In the genomic region with DNA sequence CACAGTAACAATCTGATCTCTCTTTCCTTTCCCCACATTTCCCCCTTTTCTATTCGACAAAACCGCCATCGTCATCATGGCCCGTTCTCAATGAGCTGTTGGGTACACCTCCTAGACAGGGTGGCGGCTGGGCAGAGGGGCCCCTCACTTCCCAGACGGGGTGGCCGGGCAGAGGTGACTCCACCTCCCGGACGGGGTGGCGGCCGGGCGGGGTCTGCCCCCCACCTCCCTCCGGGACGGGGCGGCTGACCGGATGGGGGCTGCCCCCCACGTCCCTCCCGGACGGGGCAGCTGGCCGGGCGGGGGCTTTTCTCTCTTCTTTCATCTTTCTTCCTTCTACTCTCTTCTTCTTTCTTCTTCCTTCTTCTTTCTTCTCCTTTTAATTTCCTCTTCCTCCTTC, we compare ENCODE assay signal across 23 cellular contexts. TPM values are rescaled to one million over a fixed set of nuclear protein-coding genes. Genes with fewer than 3 reads are reported as not detected.
DNase-seq lines count a peak whose midpoint lies in the region; ATAC-seq and TF ChIP-seq lines count a peak whose summit lies in the region.
"Had no signal": no experiment of that assay in that cellular context is flagged by ENCODE, and none has a peak within 500 bp of the region (broad histone marks: within the 10 kb centered on the region; RNA-seq: fewer than 3 reads in every experiment).

No MANE protein-coding gene starts in this region.

- H3K36me3 Mint-ChIP-seq in stimulated activated naive CD8-positive, alpha-beta T cell treated with anti-CD3 and anti-CD28 coated beads, Interleukin-15, Interleukin-2, amounts not matched to agents 100 ng/mL and 50 ng/mL, for 24 hours (ENCODE audit: low read depth): no peaks in the 10 kb centered on the region
- H3K36me3 Mint-ChIP-seq in mesothelial cell of epicardium: no peaks in the 10 kb centered on the region

- no peak overlapping the region for H3K4me2 ChIP-seq in OCI-LY7 (ENCODE audit: low read length)

- no peak overlapping the region for H3K27ac ChIP-seq in OCI-LY7 (ENCODE audit: low read depth, low read length, poor library complexity, severe bottlenecking)
- no peak overlapping the region for H3K27ac ChIP-seq in testis
- H3K27ac ChIP-seq: SJCRH30, thyroid gland, VCaP had no signal

- 79 to 82% methylated on average over 15 to 21 of the region's 21 CpGs for WGBS in testis, 2 donors

- POLR2A ChIA-PET in OCI-LY7 (lab: Charles Lee): no interaction called here

- peaks cover 19% of the 10 kb centered on the region for H3K27me3 Mint-ChIP-seq in stimulated activated naive CD8-positive, alpha-beta T cell treated with anti-CD3 and anti-CD28 coated beads, Interleukin-15, Interleukin-2, amounts not matched to agents 100 ng/mL and 50 ng/mL, for 24 hours
- peaks cover 25% of the 10 kb centered on the region for H3K27me3 Mint-ChIP-seq in mesothelial cell of epicardium (ENCODE audit: low read depth)

- no peak for TF ChIP-seq POLR2A in testis (IDR thresholded peaks at IDR 0.05)

- H3K9me3 ChIP-seq in OCI-LY7 (ENCODE audit: low read length): peaks cover 4% of the 10 kb centered on the region; the same call in 1 of the 2 replicates
- H3K9me3 ChIP-seq in testis: no peaks in the 10 kb centered on the region
- H3K9me3 ChIP-seq: esophagus muscularis mucosa, pancreas, Peyer's patch, SJCRH30, thyroid gland had no signal

- DNase-seq in stimulated activated naive CD8-positive, alpha-beta T cell treated with anti-CD3 and anti-CD28 coated beads, Interleukin-15, Interleukin-2, amounts not matched to agents 100 U/mL and 50 U/mL, for 24 hours: no peak
- DNase-seq in OCI-LY7 (ENCODE audit: low spot score): no peak
- DNase-seq in mesothelial cell of epicardium (ENCODE audit: low spot score in 2 of 2, unreplicated experiment in 2 of 2): peak in 1 of 2 experiments; percentile 19
- DNase-seq in testis: no peak
- DNase-seq in stimulated activated naive CD4-positive, alpha-beta T cell (lab: John Stamatoyannopoulos, UW): no peak
- DNase-seq in GM19240 (ENCODE audit: insufficient read length, low spot score): no peak
- DNase-seq: activated CD4-positive, alpha-beta T cell treated with anti-CD3 and anti-CD28 coated beads, Interleukin-2, amount 10 ng/mL, durations not matched to agents 7 days and 5 days; DMS79; effector memory CD8-positive, alpha-beta T cell; NCI-H1092 treated with DMSO at 0.1 percent for 48 hours; NCI-H2029 treated with DMSO at 0.1 percent for 48 hours; NCI-H345; NCI-H774; Peyer's patch; SJCRH30; thyroid gland had no signal

- H2AFZ ChIP-seq in OCI-LY7 (ENCODE audit: low read length): peak overlapping the region; percentile 100

- peaks cover 6% of the 10 kb centered on the region; the same call in 1 of the 2 replicates for H3K79me2 ChIP-seq in OCI-LY7 (ENCODE audit: insufficient read depth, low read depth, low read length)

- H3K27ac Mint-ChIP-seq in stimulated activated naive CD8-positive, alpha-beta T cell treated with anti-CD3 and anti-CD28 coated beads, Interleukin-15, Interleukin-2, amounts not matched to agents 100 ng/mL and 50 ng/mL, for 24 hours: peak overlapping the region; percentile 97
- H3K27ac Mint-ChIP-seq in mesothelial cell of epicardium: no peak overlapping the region

- H3K4me3 ChIP-seq in OCI-LY7 (ENCODE audit: low read depth, low read length, poor library complexity, severe bottlenecking) (no peak overlapping the region), testis (peak overlapping the region; percentile 87 to 94)
- H3K4me3 ChIP-seq: thyroid gland had no signal

- intact Hi-C loops in OCI-LY7 (cut with micrococcal nuclease; ENCODE audit: unreplicated experiment) (loop anchor here (2.0 to 5.0 kb wide), 3 partner anchors 103 to 642 kb away; a partner anchor contains a TSS), testis (cut with DNase I; ENCODE audit: low total_unique reads) (no loop called here)

- H3K36me3 ChIP-seq in OCI-LY7 (ENCODE audit: insufficient read depth, low read length) (no peaks in the 10 kb centered on the region), testis (ENCODE audit: low read depth, missing control alignments) (no peaks in the 10 kb centered on the region)
- H3K36me3 ChIP-seq: esophagus muscularis mucosa, pancreas, Peyer's patch, SJCRH30, thyroid gland had no signal

- no peaks in the 10 kb centered on the region for H3K9me2 ChIP-seq in OCI-LY7 (ENCODE audit: insufficient read depth, low read length)

- no peaks in the 10 kb centered on the region for H3K27me3 ChIP-seq in testis
- H3K27me3 ChIP-seq: esophagus muscularis mucosa, pancreas, Peyer's patch, SJCRH30, thyroid gland had no signal

- no peak overlapping the region for H3K4me3 Mint-ChIP-seq in stimulated activated naive CD8-positive, alpha-beta T cell treated with anti-CD3 and anti-CD28 coated beads, Interleukin-15, Interleukin-2, amounts not matched to agents 100 ng/mL and 50 ng/mL, for 24 hours
- peak overlapping the region; percentile 98 for H3K4me3 Mint-ChIP-seq in mesothelial cell of epicardium

- H4K20me1 ChIP-seq in OCI-LY7 (ENCODE audit: insufficient read depth, low read length): no peaks in the 10 kb centered on the region

- H3K4me1 ChIP-seq in OCI-LY7 (ENCODE audit: insufficient read depth, low read length, poor library complexity, severe bottlenecking) (peaks cover 5% of the 10 kb centered on the region), testis (no peaks in the 10 kb centered on the region)
- H3K4me1 ChIP-seq: SJCRH30 had no signal

- no peaks in the 10 kb centered on the region for H3K9me3 Mint-ChIP-seq in stimulated activated naive CD8-positive, alpha-beta T cell treated with anti-CD3 and anti-CD28 coated beads, Interleukin-15, Interleukin-2, amounts not matched to agents 100 ng/mL and 50 ng/mL, for 24 hours
- no peaks in the 10 kb centered on the region for H3K9me3 Mint-ChIP-seq in mesothelial cell of epicardium
- H3K9me3 Mint-ChIP-seq: activated CD4-positive, alpha-beta T cell treated with anti-CD3 and anti-CD28 coated beads, Interleukin-2, amount 10 ng/mL, durations not matched to agents 7 days and 5 days; activated T-helper 2 cell treated with anti-CD3 and anti-CD28 coated beads, Interferon-gamma antibody, Interleukin-2, Interleukin-4, amounts not matched to agents 10 μg/mL and 5 μg/mL and 100 μg/mL, durations not matched to agents 14 hours and 24 hours and 36 hours; effector memory CD8-positive, alpha-beta T cell had no signal

- no TSS peak for BruUV-seq in OCI-LY7 (replicated peaks; lab: Mats Ljungman, UMichigan)

- ATAC-seq in stimulated activated naive CD8-positive, alpha-beta T cell treated with anti-CD3 and anti-CD28 coated beads, Interleukin-15, Interleukin-2, amounts not matched to agents 100 U/mL and 50 U/mL, for 24 hours: no peak
- ATAC-seq in GM19395 (IDR thresholded peaks at IDR 0.05; ENCODE audit: unreplicated experiment): no peak
- ATAC-seq: effector memory CD8-positive, alpha-beta T cell; pancreas; sciatic nerve had no signal

- TF ChIP-seq CTCF in OCI-LY7 (conservative IDR thresholded peaks at IDR 0.05; ENCODE audit: low read length) (no peak), mesothelial cell of epicardium (IDR thresholded peaks at IDR 0.05; ENCODE audit: unreplicated experiment) (no peak), testis (IDR thresholded peaks at IDR 0.05) (no peak)

- CTCF ChIA-PET in OCI-LY7 (lab: Charles Lee; ENCODE audit: unreplicated experiment): no interaction called here

- peaks cover 31% of the 10 kb centered on the region for H3K4me1 Mint-ChIP-seq in stimulated activated naive CD8-positive, alpha-beta T cell treated with anti-CD3 and anti-CD28 coated beads, Interleukin-15, Interleukin-2, amounts not matched to agents 100 ng/mL and 50 ng/mL, for 24 hours (ENCODE audit: low read depth)
- H3K4me1 Mint-ChIP-seq in mesothelial cell of epicardium: peaks cover 20% of the 10 kb centered on the region

RNA-seq across cellular contexts. Expression of a gene that starts 1.3 kb away (rescaled TPM):
- 9.0 and 15.1 TPM in 2 replicates for total RNA-seq in OCI-LY7 (2014; rRNA removed; shearing (Covaris generic))
- total RNA-seq in OCI-LY7 (2022) (13.7 and 17.5 TPM in 2 replicates), mesothelial cell of epicardium (19.7 to 22.6 TPM (median 22.1 TPM) in 3 replicates), testis (10 to 100 TPM; 19.8 to 25.0 TPM)
- polyA plus RNA-seq in testis (ENCODE audit: insufficient read depth, low read depth, low replicate concordance): 7.8 TPM
